Comparison of ENCODE assay signal across 23 cellular contexts in the genomic region with DNA sequence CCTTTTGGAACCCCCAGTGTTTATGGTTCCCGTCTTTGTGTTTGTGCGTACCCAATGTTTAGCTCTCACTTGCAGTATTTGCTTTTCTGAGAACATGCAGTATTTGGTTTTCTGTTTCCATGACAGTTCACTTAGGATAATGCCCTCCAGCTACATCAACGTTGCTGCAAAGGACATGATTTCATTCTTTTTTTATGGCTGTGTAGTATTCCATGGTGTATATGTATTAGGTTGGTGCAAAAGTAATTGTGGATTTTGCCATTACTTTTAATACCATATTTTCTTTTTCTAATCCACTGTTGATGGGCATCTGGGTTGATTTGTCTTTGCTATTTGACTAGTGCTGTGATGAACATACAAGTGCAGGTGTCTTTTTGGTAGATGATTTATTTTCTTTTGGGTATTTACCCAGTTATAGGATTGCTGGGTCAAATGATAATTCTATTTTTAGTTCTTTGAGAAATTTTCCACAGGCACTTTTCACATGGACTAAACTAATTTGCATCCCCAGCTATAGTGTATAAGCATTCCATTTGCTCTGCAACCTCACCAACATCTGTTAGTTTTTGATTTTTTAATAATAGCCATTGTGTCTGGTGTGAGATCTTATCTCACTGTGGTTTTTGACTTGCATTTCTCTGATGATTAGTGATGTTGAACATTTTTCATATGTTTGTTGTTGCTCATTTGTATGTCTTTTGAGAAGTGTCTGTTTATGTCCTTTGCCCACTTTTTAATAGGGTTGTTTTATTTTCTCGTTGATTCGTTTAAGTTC.
A peak's percentile ranks its signal among the peaks of the same experiment; 100 is the strongest.
DNase-seq lines count a peak whose midpoint lies in the region; FAIRE-seq and TF ChIP-seq lines count a peak whose summit lies in the region.
"Had no signal": no experiment of that assay in that cellular context is flagged by ENCODE, and none has a peak within 500 bp of the region (broad histone marks: within the 10 kb centered on the region; RNA-seq: fewer than 3 reads in every experiment).

No MANE protein-coding gene starts in this region.

- H2AFZ ChIP-seq in GM23248 (no peak overlapping the region), keratinocyte (ENCODE audit: control insufficient read depth, low read length) (no peak overlapping the region)

- H3K27me3 ChIP-seq in GM23248 (replicated peaks; ENCODE audit: insufficient read depth) (no peaks in the 10 kb centered on the region), SJCRH30 (no peaks in the 10 kb centered on the region), keratinocyte (ENCODE audit: control insufficient read depth, extremely low read depth, insufficient read depth, low read length) (no peaks in the 10 kb centered on the region), Peyer's patch (no peaks in the 10 kb centered on the region)

- H3K4me2 ChIP-seq in GM23248 (ENCODE audit: unreplicated experiment): no peak overlapping the region
- H3K4me2 ChIP-seq in keratinocyte (ENCODE audit: control insufficient read depth, extremely low read depth, insufficient read depth, low read depth, low read length): no peak overlapping the region

- no peak overlapping the region for H3K27ac ChIP-seq in GM23248
- H3K27ac ChIP-seq in SJCRH30: peak overlapping the region; percentile 22
- H3K27ac ChIP-seq in keratinocyte (ENCODE audit: control insufficient read depth, insufficient read depth, low read length): no peak overlapping the region
- no peak overlapping the region for H3K27ac ChIP-seq in Peyer's patch

- H3K9me3 ChIP-seq in GM23248 (ENCODE audit: low read depth): no peaks in the 10 kb centered on the region
- H3K9me3 ChIP-seq in SJCRH30 (replicated peaks): 0 out of 2 replicates have a peak, but pooled peaks cover 4% of the 10 kb centered on the region
- H3K9me3 ChIP-seq in keratinocyte (ENCODE audit: control insufficient read depth, low read depth, low read length): no peaks in the 10 kb centered on the region
- H3K9me3 ChIP-seq in Peyer's patch: no peaks in the 10 kb centered on the region

- TF ChIP-seq CTCF in keratinocyte (optimal IDR thresholded peaks at IDR 0.05 in 1 of 3, IDR thresholded peaks at IDR 0.05 in 1 of 3, conservative IDR thresholded peaks at IDR 0.05 in 1 of 3; ENCODE audit: extremely low read depth in 1 of 3, insufficient read depth in 2 of 3, low read length in 3 of 3) (no peak), Peyer's patch (IDR thresholded peaks at IDR 0.05) (no peak)

- dilution Hi-C loops in keratinocyte (cut with MboI; ENCODE audit: extremely low pct_ligation_motif_present, low sequenced_read_pairs): no loop called here

- TF ChIP-seq POLR2A in Peyer's patch (IDR thresholded peaks at IDR 0.05): no peak

- peaks cover 23% of the 10 kb centered on the region for H3F3A ChIP-seq in GM23248 (ENCODE audit: insufficient read depth)

- H3K4me3 ChIP-seq in GM23248 (no peak overlapping the region), SJCRH30 (no peak overlapping the region), keratinocyte (ENCODE audit: control insufficient read depth in 2 of 3, extremely low read depth in 1 of 3, insufficient read depth in 2 of 3, low read depth in 1 of 3, low read length in 3 of 3) (no peak overlapping the region), Peyer's patch (no peak overlapping the region)

- H3K9me2 ChIP-seq in GM23248 (ENCODE audit: insufficient read depth): no peaks in the 10 kb centered on the region

- in situ Hi-C loops in GM23248 (cut with MboI): no loop called here

- WGBS in GM23248 (ENCODE audit: low coverage in 1 of 2, low lambda C conversion rate in 2 of 2, missing lambda C conversion rate in 2 of 2), 2 experiments: 82 to 93% methylated on average over 5 of the region's 5 CpGs

- peaks cover 55% of the 10 kb centered on the region for H3K79me2 ChIP-seq in GM23248 (ENCODE audit: insufficient read depth)
- peaks cover 69% of the 10 kb centered on the region for H3K79me2 ChIP-seq in keratinocyte (ENCODE audit: control insufficient read depth, insufficient read depth, low read length)

- H4K20me1 ChIP-seq in GM23248 (ENCODE audit: insufficient read depth): no peaks in the 10 kb centered on the region
- no peaks in the 10 kb centered on the region for H4K20me1 ChIP-seq in keratinocyte (ENCODE audit: control insufficient read depth, extremely low read depth, insufficient read depth, low read length)

- no peak overlapping the region for H3K9ac ChIP-seq in GM23248
- H3K9ac ChIP-seq in keratinocyte (ENCODE audit: control insufficient read depth, extremely low read depth, insufficient read depth, low read length): no peak overlapping the region

- H3K36me3 ChIP-seq in GM23248 (ENCODE audit: low read depth) (no peaks in the 10 kb centered on the region), SJCRH30 (no peaks in the 10 kb centered on the region), keratinocyte (ENCODE audit: control insufficient read depth in 2 of 2, extremely low read depth in 1 of 2, insufficient read depth in 2 of 2, low read length in 2 of 2) (no peaks in the 10 kb centered on the region), Peyer's patch (no peaks in the 10 kb centered on the region)

- peaks cover 2% of the 10 kb centered on the region for H3K9me1 ChIP-seq in keratinocyte (ENCODE audit: control insufficient read depth, extremely low read depth, insufficient read depth, low read length)

- FAIRE-seq in keratinocyte (lab: Jason Lieb, UNC): peak; percentile 13
- FAIRE-seq: kidney had no signal

- H3K4me1 ChIP-seq in GM23248 (ENCODE audit: insufficient read depth) (peaks cover 41% of the 10 kb centered on the region), SJCRH30 (peaks cover 34% of the 10 kb centered on the region), keratinocyte (ENCODE audit: control insufficient read depth, extremely low read depth, insufficient read depth, low read length) (peaks cover 63% of the 10 kb centered on the region), Peyer's patch (peaks cover 0 to 21% (median 0%) of the 10 kb centered on the region in 4 donors)

- DNase-seq in NCI-H748 (lab: John Stamatoyannopoulos, UW; ENCODE audit: unreplicated experiment) (peak; percentile 19), NCI-H748 treated with DMSO at 0.1 percent for 48 hours (lab: John Stamatoyannopoulos, UW) (no peak), GM23248 (peak; percentile 8), SJCRH30 (peak in 1 of 2 experiments; percentile 21), keratinocyte (ENCODE audit: low read depth, low spot score) (no peak), Peyer's patch (no peak), hepatic stellate cell (ENCODE audit: low spot score) (no peak)
- DNase-seq in stimulated activated CD4-positive, alpha-beta T cell treated with anti-CD3 and anti-CD28 coated beads, Interleukin-2, amount 100 ng/mL, for 24 hours: no peak
- DNase-seq: activated CD4-positive, CD25-positive, alpha-beta regulatory T cell treated with anti-CD3 and anti-CD28 coated beads, Interleukin-2, amount 50 U/mL, for 72 hours; activated CD8-positive, alpha-beta T cell treated with anti-CD3 and anti-CD28 coated beads, Interleukin-2, amount 10 ng/mL, durations not matched to agents 7 days and 5 days; activated gamma-delta T cell treated with Interleukin-2 at 50 U/mL for 16 hours; activated T-cell treated with anti-CD3 and anti-CD28 coated beads, Interleukin-2, amount 50 U/mL, for 1 hour; amygdala; foreskin fibroblast; kidney; naive B cell; NCI-H1436; NCI-H2107; NCI-H510A; occipital lobe; stimulated activated CD8-positive, alpha-beta memory T cell treated with anti-CD3 and anti-CD28 coated beads, Interleukin-4, amount 100 ng/mL, for 48 hours; T-cell; trophoblast cell had no signal

Comparison
In these comparisons a context has a peak if more than half of its experiments do, and no peak if none do; other contexts are left out.
1. DNase-seq: peak in NCI-H748 (single experiment) and GM23248 (single experiment); none in NCI-H748 treated with DMSO at 0.1 percent for 48 hours (single experiment), keratinocyte (single experiment), stimulated activated CD4-positive, alpha-beta T cell treated with anti-CD3 and anti-CD28 coated beads, Interleukin-2, amount 100 ng/mL, for 24 hours (0 of 2), Peyer's patch (0 of 3) and hepatic stellate cell (single experiment).